ENCODE assay signal across 21 cellular contexts in the genomic region with DNA sequence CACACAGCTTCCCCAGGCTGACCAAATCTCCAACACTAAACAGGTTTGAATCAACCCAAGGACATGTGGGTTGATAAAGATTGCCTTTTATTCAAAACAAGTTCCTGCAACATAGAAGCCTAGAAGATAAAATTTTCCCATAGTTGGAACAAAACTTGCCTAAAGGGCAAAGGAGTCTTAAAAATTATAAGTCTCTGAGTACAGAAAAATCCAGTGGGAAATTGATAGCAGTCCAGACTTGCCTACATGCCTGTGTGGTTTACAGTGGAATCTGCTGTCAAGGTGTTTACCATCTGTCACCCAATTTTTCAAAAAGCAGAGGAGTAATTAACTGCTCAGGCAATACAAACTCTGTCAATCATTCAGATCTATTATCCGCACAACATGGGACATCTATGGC.
DNase-seq lines count a peak whose midpoint lies in the region; ATAC-seq, FAIRE-seq and TF ChIP-seq lines count a peak whose summit lies in the region.
"Had no signal": no experiment of that assay in that cellular context is flagged by ENCODE, and none has a peak within 500 bp of the region (broad histone marks: within the 10 kb centered on the region; RNA-seq: fewer than 3 reads in every experiment).

No MANE protein-coding gene starts in this region.

- in situ Hi-C loops in mammary epithelial cell (cut with MboI; ENCODE audit: low sequenced_read_pairs in 2 of 2), result no loop called here
- in situ Hi-C loops in gastrocnemius medialis (cut with MboI; ENCODE audit: low sequenced_read_pairs in 4 of 4), result no loop called here

- intact Hi-C loops in mammary epithelial cell (cut with micrococcal nuclease) (no loop called here), breast epithelium (cut with DNase I; ENCODE audit: low total_unique reads) (no loop called here), mucosa of descending colon (cut with DNase I, micrococcal nuclease) (no loop called here), gastrocnemius medialis (cut with DNase I; ENCODE audit: low total_unique reads) (no loop called here)

- no peaks in the 10 kb centered on the region for H3K79me1 ChIP-seq in trophoblast cell (ENCODE audit: low read length)

- H3K4me3 ChIP-seq in mammary epithelial cell (replicated peaks in 1 of 3; ENCODE audit: insufficient read depth in 1 of 3, low read depth in 2 of 3, low read length in 3 of 3) (no peak overlapping the region), breast epithelium (no peak overlapping the region), RWPE2 (ENCODE audit: severe bottlenecking) (no peak overlapping the region), keratinocyte (ENCODE audit: control insufficient read depth in 2 of 3, extremely low read depth in 1 of 3, insufficient read depth in 2 of 3, low read depth in 1 of 3, low read length in 3 of 3) (no peak overlapping the region), mucosa of descending colon (no peak overlapping the region), trophoblast cell (ENCODE audit: low read depth, low read length) (no peak overlapping the region), gastrocnemius medialis (no peak overlapping the region)
- H3K4me3 ChIP-seq: BLaER1, GM23248 had no signal

- H3K4me2 ChIP-seq in mammary epithelial cell (ENCODE audit: insufficient read depth, low read depth, low read length), result peak overlapping the region; percentile 59
- peak overlapping the region; percentile 35 for H3K4me2 ChIP-seq in keratinocyte (ENCODE audit: control insufficient read depth, extremely low read depth, insufficient read depth, low read depth, low read length)
- no peak overlapping the region for H3K4me2 ChIP-seq in trophoblast cell (ENCODE audit: low read length)
- H3K4me2 ChIP-seq: BLaER1 had no signal

- no peak overlapping the region for H2BK12ac ChIP-seq in trophoblast cell (ENCODE audit: low read length)

- no peak for TF ChIP-seq CTCF in mammary epithelial cell (conservative IDR thresholded peaks at IDR 0.05 in 1 of 2, IDR thresholded peaks at IDR 0.05 in 1 of 2; ENCODE audit: extremely low read depth in 1 of 2, insufficient read depth in 1 of 2, low read depth in 1 of 2, low read length in 2 of 2)
- no peak for TF ChIP-seq CTCF in breast epithelium (IDR thresholded peaks at IDR 0.05)
- TF ChIP-seq CTCF in RWPE2 (IDR thresholded peaks at IDR 0.05; ENCODE audit: poor library complexity, severe bottlenecking), result no peak
- TF ChIP-seq CTCF in keratinocyte (optimal IDR thresholded peaks at IDR 0.05 in 1 of 3, IDR thresholded peaks at IDR 0.05 in 1 of 3, conservative IDR thresholded peaks at IDR 0.05 in 1 of 3; ENCODE audit: extremely low read depth in 1 of 3, insufficient read depth in 2 of 3, low read length in 3 of 3), result no peak
- TF ChIP-seq CTCF in mucosa of descending colon (IDR thresholded peaks at IDR 0.05), result no peak
- TF ChIP-seq CTCF in gastrocnemius medialis (IDR thresholded peaks at IDR 0.05 in 4 of 5, conservative IDR thresholded peaks at IDR 0.05 in 1 of 5), result no peak

- no peak overlapping the region for H4K91ac ChIP-seq in trophoblast cell (ENCODE audit: low read depth, low read length)

- DNase-seq in mammary epithelial cell (peak; percentile 54), breast epithelium (ENCODE audit: low spot score in 2 of 2) (no peak), NCI-H524 (lab: John Stamatoyannopoulos, UW) (peak; percentile 59 to 77), RWPE2 (ENCODE audit: low spot score) (no peak), keratinocyte (ENCODE audit: low read depth, low spot score) (no peak), mucosa of descending colon (no peak), trophoblast cell (no peak), gastrocnemius medialis (no peak)
- DNase-seq: AML-193; Caco-2; CD8-positive, alpha-beta memory T cell; DMS79; EL; GM23248 had no signal

- no peaks in the 10 kb centered on the region for H3K9me1 ChIP-seq in keratinocyte (ENCODE audit: control insufficient read depth, extremely low read depth, insufficient read depth, low read length)

- FAIRE-seq in keratinocyte (lab: Jason Lieb, UNC), result peak; percentile 84
- FAIRE-seq: G401.6, GM12891, GM19239, H54 had no signal

- H3K27ac ChIP-seq in mammary epithelial cell (ENCODE audit: insufficient read depth, low read depth, low read length) (peak overlapping the region; percentile 45), breast epithelium (no peak overlapping the region), RWPE2 (ENCODE audit: poor library complexity, severe bottlenecking) (peak overlapping the region; percentile 51), keratinocyte (ENCODE audit: control insufficient read depth, insufficient read depth, low read length) (peak overlapping the region; percentile 27), trophoblast cell (ENCODE audit: low read depth, low read length) (no peak overlapping the region), gastrocnemius medialis (no peak overlapping the region)
- H3K27ac ChIP-seq: 22Rv1, BLaER1, GM23248 had no signal

- H2BK5ac ChIP-seq in trophoblast cell (ENCODE audit: low read depth, low read length, poor library complexity), result no peak overlapping the region

- no peaks in the 10 kb centered on the region for H3K27me3 ChIP-seq in mammary epithelial cell (ENCODE audit: insufficient read depth, low read length)
- H3K27me3 ChIP-seq in breast epithelium, result no peaks in the 10 kb centered on the region
- no peaks in the 10 kb centered on the region for H3K27me3 ChIP-seq in RWPE2 (ENCODE audit: insufficient read depth, poor library complexity, severe bottlenecking)
- no peaks in the 10 kb centered on the region for H3K27me3 ChIP-seq in keratinocyte (ENCODE audit: control insufficient read depth, extremely low read depth, insufficient read depth, low read length)
- no peaks in the 10 kb centered on the region for H3K27me3 ChIP-seq in trophoblast cell (ENCODE audit: insufficient read depth, low read length)
- no peaks in the 10 kb centered on the region for H3K27me3 ChIP-seq in gastrocnemius medialis
- H3K27me3 ChIP-seq: BLaER1 had no signal

- no TSS peak for BruUV-seq in mammary epithelial cell (replicated peaks; lab: Mats Ljungman, UMichigan)

- CTCF ChIA-PET in mammary epithelial cell (lab: Charles Lee; ENCODE audit: low non-redundant PET), result no interaction called here

- no peak overlapping the region for H3K14ac ChIP-seq in trophoblast cell (ENCODE audit: low read length)

- no peaks in the 10 kb centered on the region for H3K9me3 ChIP-seq in mammary epithelial cell (replicated peaks; ENCODE audit: insufficient read depth, low read length)
- no peaks in the 10 kb centered on the region for H3K9me3 ChIP-seq in breast epithelium
- no peaks in the 10 kb centered on the region for H3K9me3 ChIP-seq in RWPE2 (ENCODE audit: severe bottlenecking)
- no peaks in the 10 kb centered on the region for H3K9me3 ChIP-seq in keratinocyte (ENCODE audit: control insufficient read depth, low read depth, low read length)
- no peaks in the 10 kb centered on the region for H3K9me3 ChIP-seq in mucosa of descending colon
- peaks cover 3% of the 10 kb centered on the region for H3K9me3 ChIP-seq in trophoblast cell (ENCODE audit: insufficient read depth, low read depth, low read length)
- no peaks in the 10 kb centered on the region for H3K9me3 ChIP-seq in gastrocnemius medialis
- H3K9me3 ChIP-seq: BLaER1, Caco-2 had no signal

- no peak overlapping the region for H3K23ac ChIP-seq in trophoblast cell (ENCODE audit: low read length)

- dilution Hi-C loops in mammary epithelial cell (cut with HindIII; ENCODE audit: low sequenced_read_pairs), result no loop called here
- dilution Hi-C loops in keratinocyte (cut with MboI; ENCODE audit: extremely low pct_ligation_motif_present, low sequenced_read_pairs), result no loop called here

- H3K4ac ChIP-seq in trophoblast cell (ENCODE audit: low read depth, low read length), result no peak overlapping the region

- TF ChIP-seq POLR2A in breast epithelium (IDR thresholded peaks at IDR 0.05) (no peak), gastrocnemius medialis (IDR thresholded peaks at IDR 0.05) (no peak)

- no peak overlapping the region for H4K8ac ChIP-seq in trophoblast cell (ENCODE audit: low read depth, low read length)

- H3K4me1 ChIP-seq in mammary epithelial cell (ENCODE audit: insufficient read depth, low read length) (peaks cover 21% of the 10 kb centered on the region), breast epithelium (no peaks in the 10 kb centered on the region), RWPE2 (ENCODE audit: insufficient read depth, poor library complexity, severe bottlenecking) (peaks cover 12% of the 10 kb centered on the region), keratinocyte (ENCODE audit: control insufficient read depth, extremely low read depth, insufficient read depth, low read length) (peaks cover 21% of the 10 kb centered on the region), mucosa of descending colon (ENCODE audit: low read depth) (no peaks in the 10 kb centered on the region), trophoblast cell (ENCODE audit: control insufficient read depth in 1 of 2, insufficient read depth in 2 of 2, low read length in 2 of 2) (no peaks in the 10 kb centered on the region), gastrocnemius medialis (no peaks in the 10 kb centered on the region)
- H3K4me1 ChIP-seq: BLaER1, Caco-2 had no signal

- H3K18ac ChIP-seq in trophoblast cell (ENCODE audit: low read length), result no peak overlapping the region

- H4K12ac ChIP-seq in trophoblast cell (ENCODE audit: low read depth, low read length), result no peak overlapping the region

- no peak overlapping the region for H3K9ac ChIP-seq in mammary epithelial cell (ENCODE audit: insufficient read depth, low read length)
- H3K9ac ChIP-seq in keratinocyte (ENCODE audit: control insufficient read depth, extremely low read depth, insufficient read depth, low read length), result no peak overlapping the region
- H3K9ac ChIP-seq in trophoblast cell (ENCODE audit: low read length), result no peak overlapping the region
- H3K9ac ChIP-seq: BLaER1, GM23248 had no signal

- 100% methylated on average over 1 of the region's 1 CpG for WGBS in mammary epithelial cell (ENCODE audit: low coverage, missing lambda C conversion rate)
- WGBS in trophoblast cell (ENCODE audit: extremely low coverage, insufficient coverage, insufficient read length), result no CpG with 5 or more reads among the region's 1 CpG

- no peak overlapping the region for H2AFZ ChIP-seq in mammary epithelial cell (ENCODE audit: low read depth, low read length)
- H2AFZ ChIP-seq in keratinocyte (ENCODE audit: control insufficient read depth, low read length), result no peak overlapping the region
- H2AFZ ChIP-seq in trophoblast cell (ENCODE audit: insufficient read depth, low read length, poor library complexity), result no peak overlapping the region
- H2AFZ ChIP-seq: GM23248 had no signal

- H3K79me2 ChIP-seq in mammary epithelial cell (ENCODE audit: insufficient read depth, low read length) (no peaks in the 10 kb centered on the region), keratinocyte (ENCODE audit: control insufficient read depth, insufficient read depth, low read length) (no peaks in the 10 kb centered on the region), trophoblast cell (ENCODE audit: control insufficient read depth, insufficient read depth, low read length, poor library complexity) (no peaks in the 10 kb centered on the region)

- H4K20me1 ChIP-seq in mammary epithelial cell (ENCODE audit: insufficient read depth, low read length) (no peaks in the 10 kb centered on the region), keratinocyte (ENCODE audit: control insufficient read depth, extremely low read depth, insufficient read depth, low read length) (no peaks in the 10 kb centered on the region)
- H4K20me1 ChIP-seq: BLaER1 had no signal

- no peak overlapping the region for H2AK5ac ChIP-seq in trophoblast cell (ENCODE audit: low read length)

- ATAC-seq in RWPE2 (ENCODE audit: low read depth) (peak; percentile 82), mucosa of descending colon (no peak), gastrocnemius medialis (no peak)
- ATAC-seq: HCT116 had no signal

- H3K36me3 ChIP-seq in mammary epithelial cell (ENCODE audit: insufficient read depth, low read length) (no peaks in the 10 kb centered on the region), breast epithelium (no peaks in the 10 kb centered on the region), RWPE2 (ENCODE audit: low read depth) (no peaks in the 10 kb centered on the region), keratinocyte (ENCODE audit: control insufficient read depth in 2 of 2, extremely low read depth in 1 of 2, insufficient read depth in 2 of 2, low read length in 2 of 2) (no peaks in the 10 kb centered on the region), mucosa of descending colon (ENCODE audit: low read depth) (no peaks in the 10 kb centered on the region), trophoblast cell (ENCODE audit: control insufficient read depth in 1 of 2, insufficient read depth in 2 of 2, low read length in 2 of 2) (no peaks in the 10 kb centered on the region), gastrocnemius medialis (no peaks in the 10 kb centered on the region)
- H3K36me3 ChIP-seq: BLaER1 had no signal

- no peak overlapping the region for H2BK120ac ChIP-seq in trophoblast cell (ENCODE audit: insufficient read depth, low read length, poor library complexity)

Comparison
In these comparisons a context has a peak if more than half of its experiments do, and no peak if none do; other contexts are left out.
1. DNase-seq: peak in mammary epithelial cell (single experiment) and NCI-H524 (2 of 2); none in breast epithelium (0 of 2), RWPE2 (single experiment), keratinocyte (single experiment), mucosa of descending colon (0 of 3), trophoblast cell (0 of 2) and gastrocnemius medialis (0 of 2).
2. H3K27ac ChIP-seq: peak in mammary epithelial cell (single experiment), RWPE2 (single experiment) and keratinocyte (single experiment); none in breast epithelium (0 of 2), trophoblast cell (single experiment) and gastrocnemius medialis (0 of 4).